ENCODE assay signal across 23 cellular contexts in genomic region chr3:50532062-50532705, GRCh38. TPM values are rescaled to one million over a fixed set of nuclear protein-coding genes. Genes with fewer than 3 reads are reported as not detected.
DNase-seq lines count a peak whose midpoint lies in the region; ATAC-seq and TF ChIP-seq lines count a peak whose summit lies in the region.
"Had no signal": no experiment of that assay in that cellular context is flagged by ENCODE, and none has a peak within 500 bp of the region (broad histone marks: within the 10 kb centered on the region; RNA-seq: fewer than 3 reads in every experiment).

No MANE protein-coding gene starts in this region.

- H3K9me3 ChIP-seq in left ventricle myocardium inferior (replicated peaks) = no peaks in the 10 kb centered on the region

- H3K18ac ChIP-seq in mesendoderm (ENCODE audit: low read length) = no peak overlapping the region

- H3K9ac ChIP-seq in mesendoderm (ENCODE audit: low read length) = no peak overlapping the region

- H3K36me3 ChIP-seq in left ventricle myocardium inferior = no peaks in the 10 kb centered on the region
- no peaks in the 10 kb centered on the region for H3K36me3 ChIP-seq in mesendoderm (ENCODE audit: control insufficient read depth, insufficient read depth, low read length)

- H3K4me3 ChIP-seq in left ventricle myocardium inferior (no peak overlapping the region), choroid plexus epithelial cell (ENCODE audit: low read depth, low read length) (no peak overlapping the region), mesendoderm (ENCODE audit: low read length) (no peak overlapping the region)
- H3K4me3 ChIP-seq: smooth muscle cell had no signal

- intact Hi-C loops in left ventricle myocardium inferior (cut with micrococcal nuclease) (no loop called here), left cardiac atrium (cut with DNase I) (no loop called here)

- DNase-seq in left ventricle myocardium inferior = no peak
- no peak for DNase-seq in left cardiac atrium
- DNase-seq in choroid plexus epithelial cell (ENCODE audit: low read depth) = peak; percentile 45
- DNase-seq in mesendoderm = no peak
- DNase-seq in activated CD4-positive, CD25-positive, alpha-beta regulatory T cell treated with anti-CD3 and anti-CD28 coated beads, Interleukin-2, amount 50 U/mL, for 72 hours = no peak
- no peak for DNase-seq in kidney glomerular epithelial cell (lab: John Stamatoyannopoulos, UW)
- DNase-seq: 8988T; activated CD4-positive, CD25-positive, alpha-beta regulatory T cell; activated CD8-positive, alpha-beta T cell treated with anti-CD3 and anti-CD28 coated beads for 36 hours; activated effector memory CD4-positive, alpha-beta T cell treated with anti-CD3 and anti-CD28 coated beads, Interleukin-2, amount 50 U/mL, for 16 hours; activated T-cell treated with anti-CD3 and anti-CD28 coated beads for 4 hours; effector memory CD8-positive, alpha-beta T cell; GOT3; immature natural killer cell; KBM-7; NCI-H524; RPMI8226; stimulated activated naive CD4-positive, alpha-beta T cell treated with Interleukin-2 at 50 U/mL for 16 hours had no signal

- no peak overlapping the region for H3K4me2 ChIP-seq in mesendoderm (ENCODE audit: low read length)
- H3K4me2 ChIP-seq: smooth muscle cell had no signal

- ATAC-seq in left cardiac atrium (no peak), GM18498 (IDR thresholded peaks at IDR 0.05; ENCODE audit: unreplicated experiment) (no peak), HG02642 (IDR thresholded peaks at IDR 0.05; ENCODE audit: poor library complexity, unreplicated experiment) (no peak)
- ATAC-seq: activated CD8-positive, alpha-beta T cell treated with anti-CD3 and anti-CD28 coated beads for 36 hours; effector memory CD8-positive, alpha-beta T cell had no signal

- no peaks in the 10 kb centered on the region for H3K4me1 ChIP-seq in left ventricle myocardium inferior
- H3K4me1 ChIP-seq in mesendoderm (ENCODE audit: control insufficient read depth, low read depth, low read length) = no peaks in the 10 kb centered on the region

- no CpG with 5 or more reads among the region's 9 CpGs for WGBS in mesendoderm (ENCODE audit: extremely low coverage, insufficient coverage, low lambda C conversion rate)

- H3K79me2 ChIP-seq in mesendoderm (ENCODE audit: control insufficient read depth, insufficient read depth, low read length) = no peaks in the 10 kb centered on the region

- no peak for TF ChIP-seq CTCF in left ventricle myocardium inferior (IDR thresholded peaks at IDR 0.05; ENCODE audit: borderline replicate concordance)
- peak; percentile 37 for TF ChIP-seq CTCF in choroid plexus epithelial cell (conservative IDR thresholded peaks at IDR 0.05; ENCODE audit: low read depth, low read length)

- H2AK5ac ChIP-seq in mesendoderm (ENCODE audit: low read length) = peak overlapping the region; percentile 73

- H2BK120ac ChIP-seq in mesendoderm (ENCODE audit: low read depth, low read length) = no peak overlapping the region

- no peak overlapping the region for H2BK5ac ChIP-seq in mesendoderm (ENCODE audit: low read length)

- peak overlapping the region; percentile 17 for H3K56ac ChIP-seq in mesendoderm (ENCODE audit: low read length)

- H4K5ac ChIP-seq in mesendoderm (ENCODE audit: low read length) = no peak overlapping the region

- no peak overlapping the region for H2BK15ac ChIP-seq in mesendoderm (replicated peaks; ENCODE audit: low read depth)

- no peak overlapping the region for H3K23ac ChIP-seq in mesendoderm (ENCODE audit: low read length)

- H3K27me3 ChIP-seq in left ventricle myocardium inferior (ENCODE audit: low read depth) (peaks cover 23% of the 10 kb centered on the region), mesendoderm (ENCODE audit: insufficient read depth, low read length, poor library complexity) (no peaks in the 10 kb centered on the region)

- no peak overlapping the region for H3K4ac ChIP-seq in mesendoderm (ENCODE audit: low read depth, low read length)

- H4K8ac ChIP-seq in mesendoderm (ENCODE audit: low read depth, low read length) = no peak overlapping the region

- peak overlapping the region; percentile 30 for H3K27ac ChIP-seq in left ventricle myocardium inferior (replicated peaks)
- no peak overlapping the region for H3K27ac ChIP-seq in mesendoderm (ENCODE audit: low read depth, low read length)

- no peaks in the 10 kb centered on the region for H3K79me1 ChIP-seq in mesendoderm (ENCODE audit: low read length)

RNA-seq across cellular contexts. Expression of gene CACNA2D2, which starts 28.8 kb away (rescaled TPM):
- total RNA-seq in left ventricle myocardium inferior (2.3 TPM), left cardiac atrium (1 to 10 TPM; 4.6 to 7.8 TPM)
- 4.1 TPM for polyA plus RNA-seq in mesendoderm (2013, experiment 1 of 2)
- 3.7 TPM for polyA plus RNA-seq in mesendoderm (2013, experiment 2 of 2)
- total RNA-seq: fibroblast of lung, pulmonary artery endothelial cell had no signal

RNA-seq across cellular contexts. Expression of gene C3orf18, which starts 35.4 kb away (rescaled TPM):
- total RNA-seq in left ventricle myocardium inferior = 57.2 TPM
- total RNA-seq in left cardiac atrium = 10 to 100 TPM; 29.7 to 32.3 TPM
- polyA plus RNA-seq in mesendoderm (2013, experiment 1 of 2) = 1.9 TPM
- 1.9 TPM for polyA plus RNA-seq in mesendoderm (2013, experiment 2 of 2)

RNA-seq across cellular contexts. Expression of gene HEMK1, which starts 37.1 kb away (rescaled TPM):
- total RNA-seq in left ventricle myocardium inferior (16.1 TPM), left cardiac atrium (10 to 100 TPM; 11.8 to 19.7 TPM)
- polyA plus RNA-seq in mesendoderm (2013, experiment 1 of 2) = 5.3 TPM
- polyA plus RNA-seq in mesendoderm (2013, experiment 2 of 2) = 5.4 TPM
